In the genomic region with DNA sequence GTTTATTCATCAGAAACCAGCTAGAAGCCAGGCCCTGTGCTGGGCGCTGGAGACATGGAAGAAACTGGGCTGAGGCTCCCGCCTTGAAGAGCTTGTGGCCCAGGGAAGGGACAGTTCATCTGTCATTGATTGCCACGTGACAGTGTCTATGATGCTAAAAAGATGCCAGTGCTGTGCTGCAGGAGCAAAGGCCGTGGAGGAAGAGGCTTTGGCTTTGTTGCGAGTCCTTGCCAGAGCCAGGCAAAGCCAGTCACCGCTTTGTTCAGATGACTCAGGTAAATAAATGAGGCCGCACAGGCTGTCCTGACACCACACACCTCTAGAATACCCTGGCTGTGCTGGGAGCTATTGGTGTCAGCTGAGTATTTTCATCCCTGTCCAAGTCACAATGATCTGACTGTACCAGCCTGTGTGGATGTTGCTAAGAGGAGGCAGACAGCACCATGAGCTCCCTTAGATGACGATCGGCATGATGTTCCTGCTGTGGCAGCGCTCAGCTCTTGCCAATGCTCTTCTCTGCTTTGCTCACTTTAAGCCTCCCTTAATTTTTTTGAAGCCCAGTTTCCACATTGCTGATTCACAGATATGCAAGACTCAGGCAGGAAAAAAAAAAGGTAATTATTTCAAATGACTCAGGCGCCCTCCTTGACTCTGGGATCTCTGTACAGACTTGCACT, we compare ENCODE assay signal across 10 cellular contexts.
DNase-seq lines count a peak whose midpoint lies in the region; ATAC-seq and TF ChIP-seq lines count a peak whose summit lies in the region.
"Had no signal": no experiment of that assay in that cellular context is flagged by ENCODE, and none has a peak within 500 bp of the region (broad histone marks: within the 10 kb centered on the region; RNA-seq: fewer than 3 reads in every experiment).

No MANE protein-coding gene starts in this region.

- H3K79me1 ChIP-seq in IMR-90 (ENCODE audit: low read depth in 1 of 2, low read length in 2 of 2), result peaks cover 0 to 4% of the 10 kb centered on the region in 2 experiments; a peak in 1 of 4 replicates

- H2AK9ac ChIP-seq in IMR-90 (replicated peaks; ENCODE audit: low read depth, low read length, poor library complexity), result peak overlapping the region; percentile 21

- H2AFZ ChIP-seq in IMR-90 (replicated peaks; ENCODE audit: low read length, poor library complexity), result peak overlapping the region; percentile 41

- POLR2A ChIA-PET in AG04449 (lab: Yijun Ruan, JAX), result interaction anchor here (0.6 to 1.6 kb wide), 7 partner anchors 19 to 873 kb away, joined by 3 to 10 read pairs (median 3); a partner anchor contains a TSS
- POLR2A ChIA-PET in IMR-90 (lab: Charles Lee; ENCODE audit: unreplicated experiment), result interaction anchor here (0.5 to 0.6 kb wide), 2 partner anchors 388 to 1686 kb away, joined by 3 to 8 read pairs; no protein-coding TSS in a partner anchor

- WGBS in IMR-90 (ENCODE audit: extremely low coverage in 2 of 2, insufficient read length in 1 of 2), 2 experiments, result 66% methylated on average over 4 of the region's 11 CpGs; no CpG with 5 or more reads in 1 of the 2 experiments

- 0 out of 2 replicates have a peak overlapping the region, but pooled peaks have one; percentile 6 for H3K14ac ChIP-seq in IMR-90 (replicated peaks; ENCODE audit: low read depth, low read length)

- peak overlapping the region; percentile 72 for H2BK20ac ChIP-seq in IMR-90 (ENCODE audit: low read depth, low read length)

- peak overlapping the region; percentile 52 for H2BK5ac ChIP-seq in IMR-90 (ENCODE audit: low read depth, low read length, poor library complexity, severe bottlenecking)

- H3K27ac ChIP-seq in IMR-90 (ENCODE audit: insufficient read depth, low read length), result peak overlapping the region; percentile 10; the same call in 1 of the 2 replicates
- H3K27ac ChIP-seq in caudate nucleus (ENCODE audit: low read depth, low read length), result peak overlapping the region; percentile 86

- peak overlapping the region; percentile 53 for H4K91ac ChIP-seq in IMR-90 (ENCODE audit: insufficient read depth, low read depth, low read length)

- no peaks in the 10 kb centered on the region for H3K36me3 ChIP-seq in IMR-90 (ENCODE audit: control insufficient read depth, insufficient read depth, low read length)
- H3K36me3 ChIP-seq: gastroesophageal sphincter had no signal

- H3K9ac ChIP-seq in IMR-90 (ENCODE audit: low read depth, low read length), result no peak overlapping the region

- peak overlapping the region in 1 of 2 experiments; percentile 45; a peak in 1 of 4 replicates for H4K8ac ChIP-seq in IMR-90 (ENCODE audit: low read depth in 2 of 2, low read length in 2 of 2)

- peaks cover 17% of the 10 kb centered on the region for H3K4me1 ChIP-seq in IMR-90 (ENCODE audit: control insufficient read depth, insufficient read depth, low read length)

- H3K18ac ChIP-seq in IMR-90 (ENCODE audit: low read depth, low read length), result peak overlapping the region; percentile 35

- H2AK5ac ChIP-seq in IMR-90 (ENCODE audit: low read depth, low read length), result peak overlapping the region; percentile 90

- ATAC-seq in IMR-90 (ENCODE audit: low read depth), result peak; percentile 48
- no peak for ATAC-seq in GM18873 (IDR thresholded peaks at IDR 0.05; ENCODE audit: low FRiP score, unreplicated experiment)
- no peak for ATAC-seq in GM18511 (IDR thresholded peaks at IDR 0.05; ENCODE audit: unreplicated experiment)

- peak overlapping the region; percentile 9; the same call in 1 of the 2 replicates for H4K5ac ChIP-seq in IMR-90 (ENCODE audit: low read depth, low read length)

- CTCF ChIA-PET in AG04449 (lab: Yijun Ruan, JAX) (interaction anchor here (0.6 to 7.4 kb wide), 53 partner anchors 9 to 932 kb away, joined by 3 to 72 read pairs (median 4); a partner anchor contains a TSS), IMR-90 (lab: Yijun Ruan, JAX) (interaction anchor here (0.6 to 1.6 kb wide), 15 partner anchors 13 to 574 kb away, joined by 3 to 8 read pairs (median 3); no protein-coding TSS in a partner anchor)

- TF ChIP-seq RAD21 in IMR-90 (IDR thresholded peaks at IDR 0.05; ENCODE audit: low read length), result no peak

- peak; percentile 11 for TF ChIP-seq POLR2A in IMR-90 (IDR thresholded peaks at IDR 0.05; ENCODE audit: low read depth, low read length)

- peak overlapping the region; percentile 76; the same call in 2 of the 3 replicates for H2BK15ac ChIP-seq in IMR-90 (ENCODE audit: low read depth, low read length)

- H3K4me2 ChIP-seq in IMR-90 (ENCODE audit: low read depth, low read length), result no peak overlapping the region

- peak overlapping the region; percentile 59 for H3K4ac ChIP-seq in IMR-90 (ENCODE audit: low read depth, low read length)

- H3K9me1 ChIP-seq in IMR-90 (ENCODE audit: insufficient read depth, low read length), result peaks cover 5% of the 10 kb centered on the region; the same call in 1 of the 2 replicates

- H3K4me3 ChIP-seq in AG04449 (ENCODE audit: low read depth, low read length), result no peak overlapping the region
- H3K4me3 ChIP-seq in IMR-90 (ENCODE audit: insufficient read depth, low read depth, low read length), result no peak overlapping the region
- H3K4me3 ChIP-seq: gastroesophageal sphincter had no signal

- H3K27me3 ChIP-seq in IMR-90 (ENCODE audit: control insufficient read depth, insufficient read depth, low read length), result no peaks in the 10 kb centered on the region
- H3K27me3 ChIP-seq: gastroesophageal sphincter had no signal

- TF ChIP-seq CTCF in AG04449 (IDR thresholded peaks at IDR 0.05; ENCODE audit: insufficient read depth, low read length, missing control alignments) (no peak), IMR-90 (conservative IDR thresholded peaks at IDR 0.05; ENCODE audit: low read depth, low read length) (no peak)

- H3K56ac ChIP-seq in IMR-90 (ENCODE audit: extremely low read depth, insufficient read depth, low read length), result no peak overlapping the region; the same call in 1 of the 2 replicates

- intact Hi-C loops in IMR-90 (cut with micrococcal nuclease), result loop anchor here (2.0 kb wide), 1 partner anchor 264 kb away; no protein-coding TSS in a partner anchor

- no TSS peak for BruUV-seq in IMR-90 (replicated peaks; lab: Mats Ljungman, UMichigan)

- no peaks in the 10 kb centered on the region for H4K20me1 ChIP-seq in IMR-90 (ENCODE audit: insufficient read depth, low read length)

- H2BK120ac ChIP-seq in IMR-90 (ENCODE audit: low read depth, low read length), result peak overlapping the region; percentile 75

- peak; percentile 60 for DNase-seq in AG04449 (ENCODE audit: low read depth, low spot score)
- DNase-seq in IMR-90, result peak; percentile 88
- no peak for DNase-seq in caudate nucleus (lab: John Stamatoyannopoulos, UW)
- DNase-seq in medulla oblongata (ENCODE audit: extremely low spot score), result peak; percentile 79
- no peak for DNase-seq in SIG-M5 treated with dmso at 0.1 percent for 504 hours (lab: John Stamatoyannopoulos, UW; ENCODE audit: unreplicated experiment)
- DNase-seq in SKM-1 (lab: John Stamatoyannopoulos, UW; ENCODE audit: unreplicated experiment), result no peak
- DNase-seq: DMS153 had no signal

- in situ Hi-C loops in IMR-90 (cut with MboI; ENCODE audit: low sequenced_read_pairs), result loop anchor here (5.0 kb wide), 3 partner anchors 265 to 535 kb away; no protein-coding TSS in a partner anchor

- no peaks in the 10 kb centered on the region for H3K9me3 ChIP-seq in IMR-90 (ENCODE audit: control insufficient read depth, insufficient read depth, low read length)
- H3K9me3 ChIP-seq: gastroesophageal sphincter had no signal

- H3K23ac ChIP-seq in IMR-90 (ENCODE audit: low read depth, low read length), result peak overlapping the region; percentile 21; the same call in 1 of the 2 replicates

- dilution Hi-C loops in IMR-90 (cut with HindIII; ENCODE audit: low sequenced_read_pairs, unreplicated experiment), result no loop called here

TF ChIP-seq in IMR-90, 13 proteins besides CTCF, POLR2A, EP300 and RAD21:
- peak; percentile 72; the same call in 1 of the 2 replicates for TF ChIP-seq CEBPB (IDR thresholded peaks at IDR 0.05; ENCODE audit: low read depth, low read length)
- TF ChIP-seq SMC3 (IDR thresholded peaks at IDR 0.05; ENCODE audit: low read depth, low read length), result no peak; the same call in 1 of the 2 replicates
- no peak for TF ChIP-seq MXI1 (IDR thresholded peaks at IDR 0.05; ENCODE audit: borderline replicate concordance, low read depth, low read length)
- no peak for TF ChIP-seq RFX5 (IDR thresholded peaks at IDR 0.05; ENCODE audit: low read depth, low read length)
- TF ChIP-seq CHD1 (IDR thresholded peaks at IDR 0.05; ENCODE audit: low read depth, low read length), result no peak
- TF ChIP-seq MAZ (IDR thresholded peaks at IDR 0.05; ENCODE audit: borderline replicate concordance, low read depth, low read length), result no peak
- TF ChIP-seq, protein P1, sequence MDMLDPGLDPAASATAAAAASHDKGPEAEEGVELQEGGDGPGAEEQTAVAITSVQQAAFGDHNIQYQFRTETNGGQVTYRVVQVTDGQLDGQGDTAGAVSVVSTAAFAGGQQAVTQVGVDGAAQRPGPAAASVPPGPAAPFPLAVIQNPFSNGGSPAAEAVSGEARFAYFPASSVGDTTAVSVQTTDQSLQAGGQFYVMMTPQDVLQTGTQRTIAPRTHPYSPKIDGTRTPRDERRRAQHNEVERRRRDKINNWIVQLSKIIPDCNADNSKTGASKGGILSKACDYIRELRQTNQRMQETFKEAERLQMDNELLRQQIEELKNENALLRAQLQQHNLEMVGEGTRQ (IDR thresholded peaks at IDR 0.05; ENCODE audit: low read depth, low read length), result no peak
- peak; percentile 44; the same call in 1 of the 2 replicates for TF ChIP-seq MAFK (IDR thresholded peaks at IDR 0.05; ENCODE audit: low read depth, low read length)
- peak; percentile 63 for TF ChIP-seq NFE2L2 (IDR thresholded peaks at IDR 0.05; ENCODE audit: low read depth, low read length)
- TF ChIP-seq, protein P2, sequence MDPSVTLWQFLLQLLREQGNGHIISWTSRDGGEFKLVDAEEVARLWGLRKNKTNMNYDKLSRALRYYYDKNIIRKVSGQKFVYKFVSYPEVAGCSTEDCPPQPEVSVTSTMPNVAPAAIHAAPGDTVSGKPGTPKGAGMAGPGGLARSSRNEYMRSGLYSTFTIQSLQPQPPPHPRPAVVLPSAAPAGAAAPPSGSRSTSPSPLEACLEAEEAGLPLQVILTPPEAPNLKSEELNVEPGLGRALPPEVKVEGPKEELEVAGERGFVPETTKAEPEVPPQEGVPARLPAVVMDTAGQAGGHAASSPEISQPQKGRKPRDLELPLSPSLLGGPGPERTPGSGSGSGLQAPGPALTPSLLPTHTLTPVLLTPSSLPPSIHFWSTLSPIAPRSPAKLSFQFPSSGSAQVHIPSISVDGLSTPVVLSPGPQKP (IDR thresholded peaks at IDR 0.05; ENCODE audit: borderline replicate concordance, low read depth, low read length), result no peak
- TF ChIP-seq FOS (IDR thresholded peaks at IDR 0.05; ENCODE audit: low read depth, low read length), result peak; percentile 77
- TF ChIP-seq RCOR1 (IDR thresholded peaks at IDR 0.05; ENCODE audit: insufficient replicate concordance, low read length), result no peak

Comparison
In these comparisons a context has a peak if more than half of its experiments do, and no peak if none do; other contexts are left out.
1. DNase-seq: peak in AG04449 (single experiment), IMR-90 (single experiment) and medulla oblongata (single experiment); none in caudate nucleus (0 of 61), SIG-M5 treated with dmso at 0.1 percent for 504 hours (single experiment) and SKM-1 (single experiment).